Comparison of ENCODE assay signal across 8 cellular contexts in genomic region chr16:57300387-57301125, GRCh38. TPM values are rescaled to one million over a fixed set of nuclear protein-coding genes. Genes with fewer than 3 reads are reported as not detected.
DNase-seq lines count a peak whose midpoint lies in the region; ATAC-seq, FAIRE-seq and TF ChIP-seq lines count a peak whose summit lies in the region.

No MANE protein-coding gene starts in this region.

- peak; percentile 89 for FAIRE-seq in endometrium (lab: Jason Lieb, UNC)

- no peaks in the 10 kb centered on the region for H3K9me3 Mint-ChIP-seq in Calu3 (ENCODE audit: low read depth, unreplicated experiment)

- H3K79me1 ChIP-seq in mesendoderm (ENCODE audit: low read length), result no peaks in the 10 kb centered on the region

- peaks cover 8% of the 10 kb centered on the region; the same call in 1 of the 2 replicates for H3K27me3 ChIP-seq in HUES48 (ENCODE audit: control insufficient read depth, insufficient read depth, low read length)
- no peaks in the 10 kb centered on the region for H3K27me3 ChIP-seq in mesendoderm (ENCODE audit: insufficient read depth, low read length, poor library complexity)

- no peaks in the 10 kb centered on the region for H3K27me3 Mint-ChIP-seq in Calu3 (ENCODE audit: unreplicated experiment)

- no peak overlapping the region for H3K23ac ChIP-seq in mesendoderm (ENCODE audit: low read length)

- no TSS peak for BruUV-seq in Calu3 (replicated peaks; lab: Mats Ljungman, UMichigan)

- H3K4me1 Mint-ChIP-seq in Calu3 (ENCODE audit: low read depth, unreplicated experiment), result peaks cover 30% of the 10 kb centered on the region

- peak overlapping the region; percentile 65 for H3K56ac ChIP-seq in mesendoderm (ENCODE audit: low read length)

- peak; percentile 94 for TF ChIP-seq CTCF in Calu3 (IDR thresholded peaks at IDR 0.05; ENCODE audit: unreplicated experiment)

- no peak overlapping the region for H4K5ac ChIP-seq in mesendoderm (ENCODE audit: low read length)

- H3K4me1 ChIP-seq in HUES48 (ENCODE audit: control insufficient read depth, insufficient read depth, low read length), result peaks cover 7% of the 10 kb centered on the region
- no peaks in the 10 kb centered on the region for H3K4me1 ChIP-seq in mesendoderm (ENCODE audit: control insufficient read depth, low read depth, low read length)

- no peak overlapping the region for H3K27ac Mint-ChIP-seq in Calu3 (ENCODE audit: unreplicated experiment)

- H3K36me3 ChIP-seq in HUES48 (ENCODE audit: control insufficient read depth, insufficient read depth, low read length), result no peaks in the 10 kb centered on the region
- no peaks in the 10 kb centered on the region for H3K36me3 ChIP-seq in mesendoderm (ENCODE audit: control insufficient read depth, insufficient read depth, low read length)

- no peak overlapping the region for H3K4ac ChIP-seq in mesendoderm (ENCODE audit: low read depth, low read length)

- H3K79me2 ChIP-seq in mesendoderm (ENCODE audit: control insufficient read depth, insufficient read depth, low read length), result no peaks in the 10 kb centered on the region

- CTCF ChIA-PET in Calu3 (lab: Charles Lee), result interaction anchor here (0.6 to 5.0 kb wide), 15 partner anchors 16 to 219 kb away, joined by 3 to 80 read pairs (median 5); partner anchors contain the start of genes ARL2BP, CX3CL1, PLLP and PSME3IP1

- H4K8ac ChIP-seq in mesendoderm (ENCODE audit: low read depth, low read length), result no peak overlapping the region

- H3K18ac ChIP-seq in mesendoderm (ENCODE audit: low read length), result no peak overlapping the region

- peaks cover 10% of the 10 kb centered on the region for H3K36me3 Mint-ChIP-seq in Calu3 (ENCODE audit: insufficient read depth, unreplicated experiment)

- peak overlapping the region; percentile 58 for H3K4me2 ChIP-seq in mesendoderm (ENCODE audit: low read length)

- no peak overlapping the region for H2BK5ac ChIP-seq in mesendoderm (ENCODE audit: low read length)

- no CpG with 5 or more reads among the region's 36 CpGs for WGBS in mesendoderm (ENCODE audit: extremely low coverage, insufficient coverage, low lambda C conversion rate)

- peak; percentile 83 for ATAC-seq in GM21447 (IDR thresholded peaks at IDR 0.05; ENCODE audit: unreplicated experiment)

- no peaks in the 10 kb centered on the region for H3K9me3 ChIP-seq in HUES48 (ENCODE audit: control insufficient read depth, insufficient read depth, low read length)

- intact Hi-C loops in Calu3 (cut with micrococcal nuclease; ENCODE audit: unreplicated experiment), result loop anchor here (1.0 to 5.0 kb wide), 7 partner anchors 42 to 220 kb away; no protein-coding TSS in a partner anchor

- H2BK15ac ChIP-seq in mesendoderm (replicated peaks; ENCODE audit: low read depth), result no peak overlapping the region

- H3K27ac ChIP-seq in HUES48 (ENCODE audit: low read depth, low read length) (peak overlapping the region; percentile 67), mesendoderm (ENCODE audit: low read depth, low read length) (no peak overlapping the region)

- no peak overlapping the region for H3K9ac ChIP-seq in HUES48 (ENCODE audit: low read depth, low read length)
- peak overlapping the region; percentile 32 for H3K9ac ChIP-seq in mesendoderm (ENCODE audit: low read length)

- H2AK5ac ChIP-seq in mesendoderm (ENCODE audit: low read length), result no peak overlapping the region

- DNase-seq in Calu3 (peak; percentile 98), NOMO-1 treated with dmso at 0.1 percent for 144 hours (lab: John Stamatoyannopoulos, UW; ENCODE audit: unreplicated experiment) (peak; percentile 98), mesendoderm (peak; percentile 99)
- peak; percentile 100 for DNase-seq in activated CD8-positive, alpha-beta memory T cell treated with anti-CD3 and anti-CD28 coated beads, Interleukin-2, amount 50 U/mL, for 1 hour (ENCODE audit: extremely low read depth)
- peak; percentile 90 for DNase-seq in stimulated activated CD8-positive, alpha-beta memory T cell treated with anti-CD3 and anti-CD28 coated beads, Interleukin-12 subunit alpha, Interleukin-12 subunit beta, amount 100 ng/mL, for 24 hours (ENCODE audit: extremely low read depth)

- no peak overlapping the region for H2BK120ac ChIP-seq in mesendoderm (ENCODE audit: low read depth, low read length)

- no peak overlapping the region for H3K4me3 Mint-ChIP-seq in Calu3 (ENCODE audit: low read depth, unreplicated experiment)

- H3K4me3 ChIP-seq in HUES48 (ENCODE audit: low read depth, low read length), result peak overlapping the region; percentile 87
- peak overlapping the region; percentile 15 for H3K4me3 ChIP-seq in mesendoderm (ENCODE audit: low read length)

RNA-seq across cellular contexts. Expression of gene PLLP, which starts 16.1 kb away (rescaled TPM):
- total RNA-seq in Calu3 (2022), result 38.3 and 40.3 TPM in 2 replicates
- 0.97 TPM for polyA plus RNA-seq in mesendoderm (2013, experiment 1 of 2)
- polyA plus RNA-seq in mesendoderm (2013, experiment 2 of 2), result 0.91 TPM

RNA-seq across cellular contexts. Expression of gene ARL2BP, which starts 55.5 kb away (rescaled TPM):
- 32.6 and 33.3 TPM in 2 replicates for total RNA-seq in Calu3 (2022)
- polyA plus RNA-seq in mesendoderm (2013, experiment 1 of 2), result 16.7 TPM
- polyA plus RNA-seq in mesendoderm (2013, experiment 2 of 2), result 16.9 TPM

RNA-seq across cellular contexts. Expression of gene CCL22, which starts 58.0 kb away (rescaled TPM):
- total RNA-seq in Calu3 (2022), result 2.6 and 4.5 TPM in 2 replicates
- polyA plus RNA-seq in mesendoderm (2013, experiment 1 of 2), result 0.03 TPM
- polyA plus RNA-seq in mesendoderm (2013, experiment 2 of 2), result 0.01 TPM
